Comparison of ENCODE assay signal across 8 cellular contexts in genomic region chr7:150986099-150986512, GRCh38. TPM values are rescaled to one million over a fixed set of nuclear protein-coding genes. Genes with fewer than 3 reads are reported as not detected.
DNase-seq lines count a peak whose midpoint lies in the region; ATAC-seq and TF ChIP-seq lines count a peak whose summit lies in the region.

No MANE protein-coding gene starts in this region.

- no peak overlapping the region for H3K23ac ChIP-seq in neuronal stem cell (ENCODE audit: low read depth, low read length, poor library complexity)

- no peak overlapping the region for H2AK5ac ChIP-seq in neuronal stem cell (ENCODE audit: low read depth, low read length)

- H3K14ac ChIP-seq in neuronal stem cell (ENCODE audit: low read length), result no peak overlapping the region

- H3K18ac ChIP-seq in neuronal stem cell (ENCODE audit: low read length), result no peak overlapping the region

- H2BK12ac ChIP-seq in neuronal stem cell (ENCODE audit: low read length), result no peak overlapping the region

- no peak overlapping the region for H2AFZ ChIP-seq in hepatocyte
- no peak overlapping the region for H2AFZ ChIP-seq in neuronal stem cell (ENCODE audit: low read length)

- H3K4me3 ChIP-seq in hepatocyte, result no peak overlapping the region
- H3K4me3 ChIP-seq in neuronal stem cell (ENCODE audit: low read length in 2 of 2), result no peak overlapping the region

- peaks cover 13% of the 10 kb centered on the region for H3K4me1 Mint-ChIP-seq in activated naive CD8-positive, alpha-beta T cell treated with anti-CD3 and anti-CD28 coated beads, Interleukin-2, amount 10 ng/mL, durations not matched to agents 7 days and 5 days

- ATAC-seq in activated naive CD8-positive, alpha-beta T cell treated with anti-CD3 and anti-CD28 coated beads, Interleukin-2, amount 10 ng/mL, durations not matched to agents 7 days and 5 days (ENCODE audit: low read depth), result peak; percentile 43

- H3K36me3 ChIP-seq in hepatocyte (replicated peaks; ENCODE audit: insufficient read depth, low read depth) (no peaks in the 10 kb centered on the region), neuronal stem cell (replicated peaks in 1 of 2; ENCODE audit: control insufficient read depth in 2 of 2, insufficient read depth in 2 of 2, low read length in 2 of 2) (no peaks in the 10 kb centered on the region)

- no peak overlapping the region for H3K27ac ChIP-seq in RWPE1
- no peak overlapping the region for H3K27ac ChIP-seq in hepatocyte
- no peak overlapping the region for H3K27ac ChIP-seq in neuronal stem cell (replicated peaks; ENCODE audit: low read length)

- no peaks in the 10 kb centered on the region for H3K79me1 ChIP-seq in neuronal stem cell (ENCODE audit: low read depth, low read length)

- CTCF ChIA-PET in RWPE1 (lab: Yijun Ruan, JAX), result interaction anchor here (0.6 to 1.3 kb wide), 8 partner anchors 22 to 1901 kb away, joined by 3 to 10 read pairs (median 4); no protein-coding TSS in a partner anchor

- H3K4me3 Mint-ChIP-seq in activated naive CD8-positive, alpha-beta T cell treated with anti-CD3 and anti-CD28 coated beads, Interleukin-2, amount 10 ng/mL, durations not matched to agents 7 days and 5 days, result no peak overlapping the region

- no peaks in the 10 kb centered on the region for H4K20me1 ChIP-seq in hepatocyte (ENCODE audit: insufficient read depth, poor library complexity, severe bottlenecking)

- peaks cover 59% of the 10 kb centered on the region for H3K27me3 Mint-ChIP-seq in activated naive CD8-positive, alpha-beta T cell treated with anti-CD3 and anti-CD28 coated beads, Interleukin-2, amount 10 ng/mL, durations not matched to agents 7 days and 5 days

- no peak overlapping the region for H3K27ac Mint-ChIP-seq in activated naive CD8-positive, alpha-beta T cell treated with anti-CD3 and anti-CD28 coated beads, Interleukin-2, amount 10 ng/mL, durations not matched to agents 7 days and 5 days

- 20% methylated on average over 16 of the region's 16 CpGs for WGBS in hepatocyte (ENCODE audit: low lambda C conversion rate, missing lambda C conversion rate)
- WGBS in neuronal stem cell (ENCODE audit: extremely low coverage in 2 of 2, insufficient read length in 2 of 2, insufficient replicate concordance in 1 of 2), 2 donors, result no CpG with 5 or more reads among the region's 16 CpGs

- H4K91ac ChIP-seq in neuronal stem cell (ENCODE audit: low read depth, low read length, poor library complexity), result no peak overlapping the region

- DNase-seq in Daoy (ENCODE audit: low read depth), result peak; percentile 79
- DNase-seq in KBM-7, result peak; percentile 70
- DNase-seq in RWPE1 (ENCODE audit: low spot score), result peak; percentile 42
- no peak for DNase-seq in activated naive CD8-positive, alpha-beta T cell treated with anti-CD3 and anti-CD28 coated beads, Interleukin-2, amount 10 ng/mL, durations not matched to agents 7 days and 5 days
- peak; percentile 84 for DNase-seq in hepatocyte (ENCODE audit: low spot score)
- peak in 2 of 3 donors; percentile 50 to 60 for DNase-seq in stimulated activated CD4-positive, alpha-beta T cell treated with anti-CD3 and anti-CD28 coated beads, Interleukin-12 subunit alpha, Interleukin-12 subunit beta, amount 100 ng/mL, for 48 hours (ENCODE audit: low read depth in 2 of 3, low spot score in 1 of 3)
- DNase-seq in neuronal stem cell (ENCODE audit: low spot score), result no peak
- no peak for DNase-seq in NOMO-1 treated with dmso at 0.1 percent for 144 hours (lab: John Stamatoyannopoulos, UW; ENCODE audit: unreplicated experiment)

- no peak overlapping the region for H2BK120ac ChIP-seq in neuronal stem cell (ENCODE audit: low read depth, low read length)

- in situ Hi-C loops in KBM-7 (cut with MboI; ENCODE audit: low pct_unique_long_range_greater_than_20kb, low sequenced_read_pairs), result no loop called here

- no peaks in the 10 kb centered on the region for H3K9me2 ChIP-seq in hepatocyte (replicated peaks; ENCODE audit: insufficient read depth)

- no peak overlapping the region for H4K8ac ChIP-seq in neuronal stem cell (ENCODE audit: low read depth, low read length)

- no peak overlapping the region for H2BK15ac ChIP-seq in neuronal stem cell (ENCODE audit: low read length)

- no peak overlapping the region for H3K9ac ChIP-seq in neuronal stem cell (ENCODE audit: low read depth, low read length, poor library complexity)

- H3K36me3 Mint-ChIP-seq in activated naive CD8-positive, alpha-beta T cell treated with anti-CD3 and anti-CD28 coated beads, Interleukin-2, amount 10 ng/mL, durations not matched to agents 7 days and 5 days, result no peaks in the 10 kb centered on the region

- H3K4me1 ChIP-seq in hepatocyte (ENCODE audit: insufficient read depth) (peaks cover 20% of the 10 kb centered on the region), neuronal stem cell (ENCODE audit: control insufficient read depth in 2 of 2, insufficient read depth in 1 of 2, low read depth in 1 of 2, low read length in 2 of 2) (peaks cover 2 to 6% of the 10 kb centered on the region in 2 donors)

- no peak overlapping the region for H2BK5ac ChIP-seq in neuronal stem cell (ENCODE audit: low read length)

- POLR2A ChIA-PET in RWPE1 (lab: Yijun Ruan, JAX; ENCODE audit: low non-redundant PET), result no interaction called here
- POLR2A ChIA-PET in activated naive CD8-positive, alpha-beta T cell treated with anti-CD3 and anti-CD28 coated beads, Interleukin-2, amount 10 ng/mL, durations not matched to agents 7 days and 5 days (lab: Charles Lee), result interaction anchor here (1.0 to 1.1 kb wide), 2 partner anchors 23 to 33 kb away, joined by 3 to 4 read pairs; no protein-coding TSS in a partner anchor

- no peak overlapping the region for H3K4me2 ChIP-seq in hepatocyte
- no peak overlapping the region for H3K4me2 ChIP-seq in neuronal stem cell (ENCODE audit: insufficient read depth, low read length, poor library complexity, severe bottlenecking)

- TF ChIP-seq CTCF in RWPE1 (conservative IDR thresholded peaks at IDR 0.05; ENCODE audit: low read depth), result peak; percentile 84
- TF ChIP-seq CTCF in hepatocyte (IDR thresholded peaks at IDR 0.05; ENCODE audit: poor library complexity), result peak; percentile 71

- no peaks in the 10 kb centered on the region for H3K79me2 ChIP-seq in hepatocyte

- H3K9me3 ChIP-seq in hepatocyte (ENCODE audit: low read depth) (no peaks in the 10 kb centered on the region), neuronal stem cell (replicated peaks in 1 of 2; ENCODE audit: control insufficient read depth in 2 of 2, insufficient read depth in 1 of 2, low read depth in 1 of 2, low read length in 2 of 2) (peaks cover under 1 to 13% of the 10 kb centered on the region in 2 donors)

- H3K4ac ChIP-seq in neuronal stem cell (ENCODE audit: low read length), result no peak overlapping the region

- peaks cover 11% of the 10 kb centered on the region for H3K9me3 Mint-ChIP-seq in activated naive CD8-positive, alpha-beta T cell treated with anti-CD3 and anti-CD28 coated beads, Interleukin-2, amount 10 ng/mL, durations not matched to agents 7 days and 5 days

- H3K27me3 ChIP-seq in hepatocyte, result peaks cover 13% of the 10 kb centered on the region
- H3K27me3 ChIP-seq in neuronal stem cell (ENCODE audit: control insufficient read depth in 3 of 3, insufficient read depth in 3 of 3, low read depth in 1 of 3, low read length in 3 of 3), result peaks cover 0 to 20% (median 0%) of the 10 kb centered on the region in 3 experiments

RNA-seq across cellular contexts. Expression of gene NOS3, which starts 4.7 kb away (rescaled TPM):
- 0.39 and 0.46 TPM in 2 replicates for total RNA-seq in Daoy (2014; rRNA removed; shearing (Covaris generic))
- total RNA-seq in activated naive CD8-positive, alpha-beta T cell treated with anti-CD3 and anti-CD28 coated beads, Interleukin-2, amount 10 ng/mL, durations not matched to agents 7 days and 5 days, result 10 to 100 TPM; 12.5 to 15.8 TPM
- total RNA-seq in hepatocyte, result 8.1 and 9.8 TPM in 2 replicates
- polyA plus RNA-seq in hepatocyte, result 15.3 and 17.4 TPM in 2 replicates
- 5.4 TPM for polyA plus RNA-seq in neuronal stem cell (2013, experiment 1 of 2)
- 5.6 TPM for polyA plus RNA-seq in neuronal stem cell (2013, experiment 2 of 2)

RNA-seq across cellular contexts. Expression of gene KCNH2, which starts 8.0 kb away (rescaled TPM):
- total RNA-seq in Daoy (2014; rRNA removed; shearing (Covaris generic)), result 0.80 and 1.3 TPM in 2 replicates
- total RNA-seq in activated naive CD8-positive, alpha-beta T cell treated with anti-CD3 and anti-CD28 coated beads, Interleukin-2, amount 10 ng/mL, durations not matched to agents 7 days and 5 days, result under 1 TPM; 0.50 to 0.54 TPM
- 8.4 and 9.4 TPM in 2 replicates for total RNA-seq in hepatocyte
- polyA plus RNA-seq in hepatocyte, result 9.1 and 11.3 TPM in 2 replicates
- polyA plus RNA-seq in neuronal stem cell (2013, experiment 1 of 2), result 9.1 TPM
- polyA plus RNA-seq in neuronal stem cell (2013, experiment 2 of 2), result 9.1 TPM

RNA-seq across cellular contexts. Expression of gene ATG9B, which starts 38.2 kb away (rescaled TPM):
- total RNA-seq in Daoy (2014; rRNA removed; shearing (Covaris generic)), result not detected in 2 replicates
- 10 to 100 TPM; 11.1 to 11.6 TPM for total RNA-seq in activated naive CD8-positive, alpha-beta T cell treated with anti-CD3 and anti-CD28 coated beads, Interleukin-2, amount 10 ng/mL, durations not matched to agents 7 days and 5 days
- total RNA-seq in hepatocyte, result 0.64 and 0.80 TPM in 2 replicates
- 2.4 and 13.2 TPM in 2 replicates for polyA plus RNA-seq in hepatocyte
- 6.3 TPM for polyA plus RNA-seq in neuronal stem cell (2013, experiment 1 of 2)
- 5.0 TPM for polyA plus RNA-seq in neuronal stem cell (2013, experiment 2 of 2)

RNA-seq across cellular contexts. Expression of gene ABCB8, which starts 42.1 kb away (rescaled TPM):
- 44.2 and 49.1 TPM in 2 replicates for total RNA-seq in Daoy (2014; rRNA removed; shearing (Covaris generic))
- 10 to 100 TPM; 48.1 to 48.3 TPM for total RNA-seq in activated naive CD8-positive, alpha-beta T cell treated with anti-CD3 and anti-CD28 coated beads, Interleukin-2, amount 10 ng/mL, durations not matched to agents 7 days and 5 days
- 22.6 and 24.4 TPM in 2 replicates for total RNA-seq in hepatocyte
- polyA plus RNA-seq in hepatocyte, result 32.6 and 41.2 TPM in 2 replicates
- polyA plus RNA-seq in neuronal stem cell (2013, experiment 1 of 2), result 8.6 TPM
- polyA plus RNA-seq in neuronal stem cell (2013, experiment 2 of 2), result 8.5 TPM

Comparison
In these comparisons a context has a peak if more than half of its experiments do, and no peak if none do; other contexts are left out.
1. DNase-seq: peak in Daoy (single experiment), KBM-7 (single experiment), RWPE1 (single experiment), hepatocyte (single experiment) and stimulated activated CD4-positive, alpha-beta T cell treated with anti-CD3 and anti-CD28 coated beads, Interleukin-12 subunit alpha, Interleukin-12 subunit beta, amount 100 ng/mL, for 48 hours (2 of 3); none in activated naive CD8-positive, alpha-beta T cell treated with anti-CD3 and anti-CD28 coated beads, Interleukin-2, amount 10 ng/mL, durations not matched to agents 7 days and 5 days (single experiment), neuronal stem cell (single experiment) and NOMO-1 treated with dmso at 0.1 percent for 144 hours (single experiment).